ENCODE assay signal across 12 cellular contexts in the genomic region with DNA sequence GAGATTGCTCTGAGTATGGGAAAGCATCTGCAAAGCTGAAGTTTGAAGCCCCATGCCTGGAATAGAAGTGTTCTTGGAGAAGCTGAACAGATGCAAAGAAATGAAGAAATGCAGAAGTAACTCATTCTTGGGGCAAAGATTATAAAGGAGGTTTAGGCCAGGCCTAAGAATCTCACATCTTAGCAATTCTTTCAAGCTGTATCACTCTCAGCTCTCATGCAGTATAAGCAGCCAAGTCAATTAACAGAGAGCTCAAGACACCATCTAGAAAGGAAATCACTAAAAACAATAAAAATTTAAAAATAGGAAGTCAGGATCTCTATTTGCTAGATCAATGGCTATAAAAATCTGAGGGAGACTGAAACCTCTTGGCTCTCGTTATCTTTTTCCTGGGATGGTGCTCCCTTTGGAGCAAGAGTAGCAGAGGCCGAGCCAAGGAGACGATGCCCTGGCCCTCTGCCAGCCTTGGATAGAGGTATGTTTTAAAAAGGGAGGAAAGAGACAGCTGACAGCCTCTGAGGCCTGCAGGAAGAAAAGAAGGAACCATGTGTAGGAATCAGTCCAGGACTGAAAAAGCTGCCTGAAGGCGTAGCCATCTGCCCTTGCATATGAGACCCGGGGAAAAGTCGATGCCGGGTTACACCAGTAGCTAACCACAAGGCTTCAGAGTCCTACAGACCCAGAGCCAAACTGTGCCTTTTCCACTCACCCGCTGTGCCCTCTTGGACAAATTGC.
DNase-seq lines count a peak whose midpoint lies in the region; ATAC-seq and TF ChIP-seq lines count a peak whose summit lies in the region.
"Had no signal": no experiment of that assay in that cellular context is flagged by ENCODE, and none has a peak within 500 bp of the region (broad histone marks: within the 10 kb centered on the region; RNA-seq: fewer than 3 reads in every experiment).

No MANE protein-coding gene starts in this region.

- TF ChIP-seq EP300 in tibial nerve (IDR thresholded peaks at IDR 0.05), result peak in 1 of 2 donors; percentile 46

- H3K4me3 ChIP-seq in adrenal gland (no peak overlapping the region), tibial nerve (no peak overlapping the region)
- H3K4me3 ChIP-seq: A549, K562 had no signal

- ATAC-seq in left ventricle myocardium superior, result peak; percentile 67
- no peak for ATAC-seq in GM18520 (IDR thresholded peaks at IDR 0.05; ENCODE audit: unreplicated experiment)
- no peak for ATAC-seq in HG03135 (IDR thresholded peaks at IDR 0.05; ENCODE audit: unreplicated experiment)
- ATAC-seq: A549, K562 had no signal

- H3K36me3 ChIP-seq in adrenal gland (replicated peaks in 1 of 2) (no peaks in the 10 kb centered on the region), tibial nerve (no peaks in the 10 kb centered on the region)

- H3K4me1 ChIP-seq in adrenal gland (replicated peaks in 1 of 2), result peaks cover 0 to 9% of the 10 kb centered on the region in 2 donors
- H3K4me1 ChIP-seq in tibial nerve, result peaks cover 0 to 44% (median 5%) of the 10 kb centered on the region in 4 donors
- H3K4me1 ChIP-seq: A549 had no signal

- TF ChIP-seq POLR2A in adrenal gland (IDR thresholded peaks at IDR 0.05) (no peak), tibial nerve (IDR thresholded peaks at IDR 0.05) (no peak)

- H3K27me3 ChIP-seq in adrenal gland (no peaks in the 10 kb centered on the region), tibial nerve (no peaks in the 10 kb centered on the region)

- no peaks in the 10 kb centered on the region for H3K9me3 ChIP-seq in adrenal gland (replicated peaks in 1 of 3)
- no peaks in the 10 kb centered on the region for H3K9me3 ChIP-seq in tibial nerve
- H3K9me3 ChIP-seq: A549 had no signal

- TF ChIP-seq CTCF in adrenal gland (IDR thresholded peaks at IDR 0.05) (no peak), tibial nerve (IDR thresholded peaks at IDR 0.05) (no peak)

- 37 to 57% (median 55%) methylated on average over 8 of the region's 8 CpGs for WGBS in adrenal gland, 4 donors
- WGBS in tibial nerve, 2 donors, result 39 to 43% methylated on average over 8 of the region's 8 CpGs

- intact Hi-C loops in adrenal gland (cut with DNase I), result no loop called here
- intact Hi-C loops in left ventricle myocardium superior (cut with micrococcal nuclease), result no loop called here

- no peak overlapping the region for H3K27ac ChIP-seq in adrenal gland
- peak overlapping the region in 2 of 4 donors; percentile 10 to 38 for H3K27ac ChIP-seq in tibial nerve
- H3K27ac ChIP-seq: A549 had no signal

- DNase-seq in NCI-H2227 (lab: John Stamatoyannopoulos, UW; ENCODE audit: unreplicated experiment) (peak; percentile 12), NCI-H2227 treated with DMSO at 0.1 percent for 48 hours (lab: John Stamatoyannopoulos, UW) (no peak), adrenal gland (peak in 6 of 7 donors; percentile 15 to 54 (median 31)), left ventricle myocardium superior (peak; percentile 75), tibial nerve (ENCODE audit: low spot score in 2 of 2) (peak; percentile 61), NCI-H2107 (lab: John Stamatoyannopoulos, UW) (no peak)
- DNase-seq: NCI-H1694; stimulated activated naive CD4-positive, alpha-beta T cell treated with Interleukin-2 at 50 U/mL for 16 hours had no signal

Comparison
In these comparisons a context has a peak if more than half of its experiments do, and no peak if none do; other contexts are left out.
1. DNase-seq: peak in NCI-H2227 (single experiment), adrenal gland (6 of 7), left ventricle myocardium superior (single experiment) and tibial nerve (2 of 2); none in NCI-H2227 treated with DMSO at 0.1 percent for 48 hours (single experiment) and NCI-H2107 (single experiment).